Comparison of ENCODE assay signal across 14 cellular contexts in genomic region chr9:116499986-116500871, GRCh38.
DNase-seq lines count a peak whose midpoint lies in the region; ATAC-seq lines count a peak whose summit lies in the region.
"Had no signal": no experiment of that assay in that cellular context is flagged by ENCODE, and none has a peak within 500 bp of the region (broad histone marks: within the 10 kb centered on the region; RNA-seq: fewer than 3 reads in every experiment).

No MANE protein-coding gene starts in this region.

- H3K27ac Mint-ChIP-seq in activated T-helper 17 cell treated with anti-CD3 and anti-CD28 coated beads, Interleukin-2, amount 50 U/mL, for 72 hours: no peak overlapping the region

- no peaks in the 10 kb centered on the region for H3K36me3 Mint-ChIP-seq in activated T-helper 17 cell treated with anti-CD3 and anti-CD28 coated beads, Interleukin-2, amount 50 U/mL, for 72 hours (ENCODE audit: low read depth)

- H3K9me3 Mint-ChIP-seq in activated T-helper 17 cell treated with anti-CD3 and anti-CD28 coated beads, Interleukin-2, amount 50 U/mL, for 72 hours: peaks cover 8% of the 10 kb centered on the region

- H3K4me3 Mint-ChIP-seq in activated T-helper 17 cell treated with anti-CD3 and anti-CD28 coated beads, Interleukin-2, amount 50 U/mL, for 72 hours: no peak overlapping the region

- ATAC-seq in GM18511 (IDR thresholded peaks at IDR 0.05; ENCODE audit: unreplicated experiment): peak; percentile 37
- ATAC-seq in activated T-helper 17 cell treated with anti-CD3 and anti-CD28 coated beads, Interleukin-2, amount 50 U/mL, for 72 hours (replicated peaks): no peak

- DNase-seq in NCI-H69 (lab: John Stamatoyannopoulos, UW): peak; percentile 63
- DNase-seq in epithelial cell of prostate (ENCODE audit: low read depth, low spot score): peak; percentile 26
- DNase-seq in renal cortical epithelial cell (ENCODE audit: low read depth): peak; percentile 93
- DNase-seq in stimulated activated CD4-positive, alpha-beta T cell treated with anti-CD3 and anti-CD28 coated beads, Interleukin-1b, Interleukin-23, amount 100 ng/mL, for 48 hours: no peak
- no peak for DNase-seq in NAMALWA (ENCODE audit: low spot score)
- DNase-seq: activated CD8-positive, alpha-beta memory T cell treated with anti-CD3 and anti-CD28 coated beads for 24 hours; amniotic stem cell; DMS53; MM.1S; NCI-H526 treated with DMSO at 0.1 percent for 48 hours had no signal

- H3K27ac ChIP-seq in epithelial cell of prostate: no peak overlapping the region
- H3K27ac ChIP-seq: esophagus muscularis mucosa, suprapubic skin had no signal

- H3K27me3 Mint-ChIP-seq in activated T-helper 17 cell treated with anti-CD3 and anti-CD28 coated beads, Interleukin-2, amount 50 U/mL, for 72 hours: no peaks in the 10 kb centered on the region

- no peaks in the 10 kb centered on the region for H3K4me1 Mint-ChIP-seq in activated T-helper 17 cell treated with anti-CD3 and anti-CD28 coated beads, Interleukin-2, amount 50 U/mL, for 72 hours

Comparison
In these comparisons a context has a peak if more than half of its experiments do, and no peak if none do; other contexts are left out.
1. DNase-seq: peak in NCI-H69 (single experiment), epithelial cell of prostate (single experiment) and renal cortical epithelial cell (single experiment); none in stimulated activated CD4-positive, alpha-beta T cell treated with anti-CD3 and anti-CD28 coated beads, Interleukin-1b, Interleukin-23, amount 100 ng/mL, for 48 hours (single experiment) and NAMALWA (single experiment).